In genomic region chr19:8611890-8612806, GRCh38 we compare ENCODE assay signal across 8 cellular contexts. TPM values are rescaled to one million over a fixed set of nuclear protein-coding genes. Genes with fewer than 3 reads are reported as not detected.
DNase-seq lines count a peak whose midpoint lies in the region; ATAC-seq and TF ChIP-seq lines count a peak whose summit lies in the region.

No MANE protein-coding gene starts in this region.

- no peak for DNase-seq in CD4-positive, CD25-positive, alpha-beta regulatory T cell
- peak; percentile 20 for DNase-seq in KBM-7
- DNase-seq in coronary artery (ENCODE audit: low spot score), result peak; percentile 89
- no peak for DNase-seq in natural killer cell
- DNase-seq in SKM-1 treated with dmso at 0.1 percent for 144 hours (lab: John Stamatoyannopoulos, UW; ENCODE audit: unreplicated experiment), result no peak

- peak overlapping the region; percentile 75 to 89 (median 84) for H3K4me3 Mint-ChIP-seq in CD4-positive, CD25-positive, alpha-beta regulatory T cell
- H3K4me3 Mint-ChIP-seq in natural killer cell, result peak overlapping the region; percentile 82

- peaks cover 6% of the 10 kb centered on the region for H3K36me3 Mint-ChIP-seq in CD4-positive, CD25-positive, alpha-beta regulatory T cell
- no peaks in the 10 kb centered on the region for H3K36me3 Mint-ChIP-seq in natural killer cell

- peak; percentile 7 to 15 for ATAC-seq in CD4-positive, CD25-positive, alpha-beta regulatory T cell (ENCODE audit: low read depth in 2 of 2)
- ATAC-seq in natural killer cell (peak in 1 of 3 donors; percentile 4), SK-N-SH treated with all-trans-retinoic acid at 6 μM for 48 hours (no peak), GM19455 (IDR thresholded peaks at IDR 0.05; ENCODE audit: unreplicated experiment) (no peak), GM18520 (IDR thresholded peaks at IDR 0.05; ENCODE audit: unreplicated experiment) (no peak)

- TF ChIP-seq CTCF in coronary artery (IDR thresholded peaks at IDR 0.05), result no peak
- TF ChIP-seq CTCF in natural killer cell (IDR thresholded peaks at IDR 0.05), result no peak

- peak overlapping the region; percentile 77 to 94 (median 82) for H3K27ac Mint-ChIP-seq in CD4-positive, CD25-positive, alpha-beta regulatory T cell
- H3K27ac Mint-ChIP-seq in natural killer cell, result peak overlapping the region; percentile 85 to 92

- peaks cover 0 to 53% (median 10%) of the 10 kb centered on the region in 4 donors for H3K4me1 Mint-ChIP-seq in CD4-positive, CD25-positive, alpha-beta regulatory T cell
- peaks cover 50 to 70% of the 10 kb centered on the region in 2 donors for H3K4me1 Mint-ChIP-seq in natural killer cell

- no peaks in the 10 kb centered on the region for H3K9me3 ChIP-seq in CD4-positive, CD25-positive, alpha-beta regulatory T cell (ENCODE audit: control insufficient read depth in 2 of 2, low read length in 2 of 2)

- no peak overlapping the region for H3K4me3 ChIP-seq in CD4-positive, CD25-positive, alpha-beta regulatory T cell (ENCODE audit: low read depth, low read length)
- H3K4me3 ChIP-seq in coronary artery, result peak overlapping the region; percentile 25

- H3K27me3 Mint-ChIP-seq in CD4-positive, CD25-positive, alpha-beta regulatory T cell, result peaks cover 27% of the 10 kb centered on the region
- peaks cover 0 to 2% of the 10 kb centered on the region in 2 donors for H3K27me3 Mint-ChIP-seq in natural killer cell (ENCODE audit: low read depth in 2 of 2)

- intact Hi-C loops in natural killer cell (cut with micrococcal nuclease), result no loop called here

- H3K9me3 Mint-ChIP-seq in CD4-positive, CD25-positive, alpha-beta regulatory T cell, result peaks cover 0 to 4% (median 0%) of the 10 kb centered on the region in 7 donors
- H3K9me3 Mint-ChIP-seq in natural killer cell, result no peaks in the 10 kb centered on the region

- H3K27ac ChIP-seq in CD4-positive, CD25-positive, alpha-beta regulatory T cell (ENCODE audit: insufficient read depth, low read length, poor library complexity, severe bottlenecking), result no peak overlapping the region
- peak overlapping the region; percentile 69 to 95 for H3K27ac ChIP-seq in coronary artery

- H3K4me1 ChIP-seq in CD4-positive, CD25-positive, alpha-beta regulatory T cell (ENCODE audit: control insufficient read depth, insufficient read depth, low read length, poor library complexity, severe bottlenecking), result peaks cover 18% of the 10 kb centered on the region

- no peaks in the 10 kb centered on the region for H3K36me3 ChIP-seq in CD4-positive, CD25-positive, alpha-beta regulatory T cell (ENCODE audit: control insufficient read depth, insufficient read depth, low read length)

- in situ Hi-C loops in KBM-7 (cut with MboI; ENCODE audit: low pct_unique_long_range_greater_than_20kb, low sequenced_read_pairs), result no loop called here

- H3K27me3 ChIP-seq in CD4-positive, CD25-positive, alpha-beta regulatory T cell (ENCODE audit: control insufficient read depth, insufficient read depth, low read length), result peaks cover 5% of the 10 kb centered on the region

TF ChIP-seq in SK-N-SH treated with all-trans-retinoic acid at 6 μM for 48 hours, 23 proteins besides CTCF, POLR2A, EP300 and RAD21:
- TF ChIP-seq, protein P1, sequence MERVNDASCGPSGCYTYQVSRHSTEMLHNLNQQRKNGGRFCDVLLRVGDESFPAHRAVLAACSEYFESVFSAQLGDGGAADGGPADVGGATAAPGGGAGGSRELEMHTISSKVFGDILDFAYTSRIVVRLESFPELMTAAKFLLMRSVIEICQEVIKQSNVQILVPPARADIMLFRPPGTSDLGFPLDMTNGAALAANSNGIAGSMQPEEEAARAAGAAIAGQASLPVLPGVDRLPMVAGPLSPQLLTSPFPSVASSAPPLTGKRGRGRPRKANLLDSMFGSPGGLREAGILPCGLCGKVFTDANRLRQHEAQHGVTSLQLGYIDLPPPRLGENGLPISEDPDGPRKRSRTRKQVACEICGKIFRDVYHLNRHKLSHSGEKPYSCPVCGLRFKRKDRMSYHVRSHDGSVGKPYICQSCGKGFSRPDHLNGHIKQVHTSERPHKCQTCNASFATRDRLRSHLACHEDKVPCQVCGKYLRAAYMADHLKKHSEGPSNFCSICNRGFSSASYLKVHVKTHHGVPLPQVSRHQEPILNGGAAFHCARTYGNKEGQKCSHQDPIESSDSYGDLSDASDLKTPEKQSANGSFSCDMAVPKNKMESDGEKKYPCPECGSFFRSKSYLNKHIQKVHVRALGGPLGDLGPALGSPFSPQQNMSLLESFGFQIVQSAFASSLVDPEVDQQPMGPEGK (CRISPR knock-in tag; IDR thresholded peaks at IDR 0.05; ENCODE audit: borderline replicate concordance), result no peak
- TF ChIP-seq ZNF565 (CRISPR knock-in tag; conservative IDR thresholded peaks at IDR 0.05; ENCODE audit: low read depth), result no peak
- no peak for TF ChIP-seq TCF4 (CRISPR knock-in tag; IDR thresholded peaks at IDR 0.05; ENCODE audit: borderline replicate concordance)
- no peak for TF ChIP-seq GLIS3 (CRISPR knock-in tag; IDR thresholded peaks at IDR 0.05)
- TF ChIP-seq CSDC2 (CRISPR knock-in tag; IDR thresholded peaks at IDR 0.05), result no peak
- TF ChIP-seq ZFP30 (CRISPR knock-in tag; IDR thresholded peaks at IDR 0.05), result no peak
- no peak for TF ChIP-seq ISL1 (CRISPR knock-in tag; IDR thresholded peaks at IDR 0.05)
- TF ChIP-seq ZFP3 (CRISPR knock-in tag; IDR thresholded peaks at IDR 0.05), result no peak
- no peak for TF ChIP-seq TOX (CRISPR knock-in tag; IDR thresholded peaks at IDR 0.05; ENCODE audit: borderline replicate concordance)
- TF ChIP-seq, protein P2, sequence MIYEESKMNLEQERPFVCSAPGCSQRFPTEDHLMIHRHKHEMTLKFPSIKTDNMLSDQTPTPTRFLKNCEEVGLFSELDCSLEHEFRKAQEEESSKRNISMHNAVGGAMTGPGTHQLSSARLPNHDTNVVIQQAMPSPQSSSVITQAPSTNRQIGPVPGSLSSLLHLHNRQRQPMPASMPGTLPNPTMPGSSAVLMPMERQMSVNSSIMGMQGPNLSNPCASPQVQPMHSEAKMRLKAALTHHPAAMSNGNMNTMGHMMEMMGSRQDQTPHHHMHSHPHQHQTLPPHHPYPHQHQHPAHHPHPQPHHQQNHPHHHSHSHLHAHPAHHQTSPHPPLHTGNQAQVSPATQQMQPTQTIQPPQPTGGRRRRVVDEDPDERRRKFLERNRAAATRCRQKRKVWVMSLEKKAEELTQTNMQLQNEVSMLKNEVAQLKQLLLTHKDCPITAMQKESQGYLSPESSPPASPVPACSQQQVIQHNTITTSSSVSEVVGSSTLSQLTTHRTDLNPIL (CRISPR knock-in tag; IDR thresholded peaks at IDR 0.05; ENCODE audit: low read depth), result no peak
- no peak for TF ChIP-seq SNAI2 (CRISPR knock-in tag; IDR thresholded peaks at IDR 0.05)

RNA-seq across cellular contexts. Expression of gene ADAMTS10, which starts 1.6 kb away (rescaled TPM):
- total RNA-seq in CD4-positive, CD25-positive, alpha-beta regulatory T cell, result 17.9 TPM
- 1 to 10 TPM in 1 of 4 donors, under 1 TPM in 3; 0.42 to 1.2 (median 0.52) TPM for polyA plus RNA-seq in CD4-positive, CD25-positive, alpha-beta regulatory T cell
- 100 to 1,000 TPM; 159 to 286 (median 203) TPM for total RNA-seq in natural killer cell

RNA-seq across cellular contexts. Expression of gene NFILZ, which starts 18.3 kb away (rescaled TPM):
- total RNA-seq in CD4-positive, CD25-positive, alpha-beta regulatory T cell, result not detected
- polyA plus RNA-seq in CD4-positive, CD25-positive, alpha-beta regulatory T cell, result not detected
- not detected for total RNA-seq in natural killer cell

RNA-seq across cellular contexts. Expression of gene MYO1F, which starts 34.9 kb away (rescaled TPM):
- 289 TPM for total RNA-seq in CD4-positive, CD25-positive, alpha-beta regulatory T cell
- 10 to 100 TPM; 45.3 to 79.3 (median 61.5) TPM for polyA plus RNA-seq in CD4-positive, CD25-positive, alpha-beta regulatory T cell
- 1,000 to 10,000 TPM in 2 of 3 donors, 100 to 1,000 TPM in 1; 971 to 1,223 (median 1,014) TPM for total RNA-seq in natural killer cell

Comparison
In these comparisons a context has a peak if more than half of its experiments do, and no peak if none do; other contexts are left out.
1. ATAC-seq: peak in CD4-positive, CD25-positive, alpha-beta regulatory T cell (2 of 2); none in SK-N-SH treated with all-trans-retinoic acid at 6 μM for 48 hours (single experiment), GM19455 (single experiment) and GM18520 (single experiment).
2. DNase-seq: peak in KBM-7 (single experiment) and coronary artery (single experiment); none in CD4-positive, CD25-positive, alpha-beta regulatory T cell (0 of 3), natural killer cell (single experiment) and SKM-1 treated with dmso at 0.1 percent for 144 hours (single experiment).